In the genomic region with DNA sequence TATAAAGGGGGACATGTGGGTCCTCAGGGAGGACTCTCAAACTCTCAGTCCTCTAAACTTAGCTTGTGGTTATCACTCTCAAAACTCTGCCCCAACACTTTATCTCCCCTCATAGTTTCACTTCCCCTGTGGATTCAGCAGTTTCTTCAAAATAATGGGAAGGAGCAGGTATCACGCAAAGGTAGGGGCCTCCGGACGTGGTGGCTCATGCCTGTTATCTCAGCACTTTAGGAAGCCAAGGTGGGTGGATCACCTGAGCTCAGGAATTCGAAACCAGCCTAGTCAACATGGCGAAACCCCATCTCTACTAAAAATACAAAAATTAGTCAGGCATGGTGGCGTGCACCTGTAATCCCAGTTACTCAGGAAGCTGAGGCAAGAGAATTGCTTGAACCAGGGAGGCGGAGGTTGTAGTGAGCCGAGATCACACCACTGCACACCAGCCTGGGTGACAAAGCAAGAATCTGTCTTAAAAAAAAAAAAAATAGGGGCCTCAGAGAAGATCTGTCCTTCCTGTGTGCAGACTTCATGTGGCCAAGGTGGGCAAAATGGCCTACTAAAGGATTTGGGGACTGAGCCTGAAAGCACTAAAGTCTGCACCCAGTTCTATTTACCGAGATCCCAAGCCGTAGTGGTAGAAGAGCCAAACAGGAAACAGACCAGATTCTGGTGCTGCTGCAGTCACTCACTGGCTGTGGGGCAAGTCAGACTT, we compare ENCODE assay signal across 9 cellular contexts. TPM values are rescaled to one million over a fixed set of nuclear protein-coding genes. Genes with fewer than 3 reads are reported as not detected.
DNase-seq lines count a peak whose midpoint lies in the region; ATAC-seq and FAIRE-seq lines count a peak whose summit lies in the region.
"Had no signal": no experiment of that assay in that cellular context is flagged by ENCODE, and none has a peak within 500 bp of the region (broad histone marks: within the 10 kb centered on the region; RNA-seq: fewer than 3 reads in every experiment).

No MANE protein-coding gene starts in this region.

- no peaks in the 10 kb centered on the region for H3K27me3 ChIP-seq in small intestine (ENCODE audit: control insufficient read depth in 2 of 2, insufficient read depth in 2 of 2, low read length in 2 of 2)

- no peaks in the 10 kb centered on the region for H3K36me3 ChIP-seq in small intestine (ENCODE audit: control insufficient read depth in 2 of 2, insufficient read depth in 2 of 2, low read length in 2 of 2)

- H3K4me1 Mint-ChIP-seq in activated T-cell treated with anti-CD3 and anti-CD28 coated beads, Interleukin-2, amount 50 U/mL, for 72 hours (ENCODE audit: low read depth): peaks cover 60% of the 10 kb centered on the region

- H3K27ac Mint-ChIP-seq in activated T-cell treated with anti-CD3 and anti-CD28 coated beads, Interleukin-2, amount 50 U/mL, for 72 hours: peak overlapping the region; percentile 94

- ATAC-seq in HG03280 (IDR thresholded peaks at IDR 0.05; ENCODE audit: unreplicated experiment): peak; percentile 43
- peak; percentile 36 to 41 for ATAC-seq in activated T-cell treated with anti-CD3 and anti-CD28 coated beads, Interleukin-2, amount 50 U/mL, for 72 hours (replicated peaks in 1 of 2)

- no peaks in the 10 kb centered on the region for H3K27me3 Mint-ChIP-seq in activated T-cell treated with anti-CD3 and anti-CD28 coated beads, Interleukin-2, amount 50 U/mL, for 72 hours (ENCODE audit: low read depth)

- H3K36me3 Mint-ChIP-seq in activated T-cell treated with anti-CD3 and anti-CD28 coated beads, Interleukin-2, amount 50 U/mL, for 72 hours (ENCODE audit: insufficient read depth in 2 of 2): peaks cover 7 to 15% of the 10 kb centered on the region in 2 donors

- H3K27ac ChIP-seq in small intestine (ENCODE audit: low read depth in 1 of 2, low read length in 1 of 2): peak overlapping the region in 1 of 2 donors; percentile 57

- H3K4me3 Mint-ChIP-seq in activated T-cell treated with anti-CD3 and anti-CD28 coated beads, Interleukin-2, amount 50 U/mL, for 72 hours: peak overlapping the region; percentile 67 to 88

- peaks cover 1 to 4% of the 10 kb centered on the region in 2 donors for H3K4me1 ChIP-seq in small intestine (ENCODE audit: control insufficient read depth in 2 of 2, insufficient read depth in 1 of 2, low read depth in 1 of 2, low read length in 1 of 2)

- 59 to 79% (median 64%) methylated on average over 10 of the region's 10 CpGs for WGBS in small intestine, 3 donors

- no peaks in the 10 kb centered on the region for H3K9me3 ChIP-seq in small intestine (ENCODE audit: control insufficient read depth, low read depth)

- FAIRE-seq in small intestine (lab: Jason Lieb, UNC): no peak

- no peak overlapping the region for H3K4me3 ChIP-seq in small intestine (ENCODE audit: low read depth in 1 of 2, low read length in 2 of 2)

- DNase-seq in stimulated activated CD4-positive, alpha-beta T cell treated with anti-CD3 and anti-CD28 coated beads, Interleukin-1b, Interleukin-23, amount 100 ng/mL, for 48 hours: peak; percentile 52
- DNase-seq in stimulated activated CD4-positive, alpha-beta T cell treated with anti-CD3 and anti-CD28 coated beads, Interleukin-4, amount 100 ng/mL, for 1 hour: no peak
- peak in 1 of 2 donors; percentile 42 for DNase-seq in activated T-cell treated with anti-CD3 and anti-CD28 coated beads, Interleukin-2, amount 50 U/mL, for 72 hours
- DNase-seq in occipital lobe (lab: John Stamatoyannopoulos, UW) (no peak), retina (no peak), small intestine (no peak), GOT3 (lab: John Stamatoyannopoulos, UW) (no peak)
- DNase-seq: KG1 had no signal

- no peaks in the 10 kb centered on the region for H3K9me3 Mint-ChIP-seq in activated T-cell treated with anti-CD3 and anti-CD28 coated beads, Interleukin-2, amount 50 U/mL, for 72 hours

RNA-seq across cellular contexts. Expression of a gene that starts 6.4 kb away (rescaled TPM):
- total RNA-seq in activated T-cell treated with anti-CD3 and anti-CD28 coated beads, Interleukin-2, amount 50 U/mL, for 72 hours: 100 to 1,000 TPM in 1 of 2 donors, 10 to 100 TPM in 1; 88.0 to 111 TPM
- total RNA-seq in occipital lobe: not detected
- polyA plus RNA-seq in small intestine: 1 to 10 TPM; 1.8 to 7.3 (median 2.7) TPM

RNA-seq across cellular contexts. Expression of a gene that starts 19.9 kb away (rescaled TPM):
- total RNA-seq in activated T-cell treated with anti-CD3 and anti-CD28 coated beads, Interleukin-2, amount 50 U/mL, for 72 hours: 10 to 100 TPM; 42.7 to 45.2 TPM
- 26.0 TPM for total RNA-seq in occipital lobe
- polyA plus RNA-seq in small intestine: 10 to 100 TPM; 12.9 to 56.4 (median 20.5) TPM

RNA-seq across cellular contexts. Expression of a gene that starts 20.1 kb away (rescaled TPM):
- total RNA-seq in activated T-cell treated with anti-CD3 and anti-CD28 coated beads, Interleukin-2, amount 50 U/mL, for 72 hours: 10 to 100 TPM; 44.2 to 49.5 TPM
- total RNA-seq in occipital lobe: 19.7 TPM
- 1 to 10 TPM; 2.9 to 9.3 (median 4.9) TPM for polyA plus RNA-seq in small intestine

RNA-seq across cellular contexts. Expression of a gene that starts 31.4 kb away (rescaled TPM):
- total RNA-seq in activated T-cell treated with anti-CD3 and anti-CD28 coated beads, Interleukin-2, amount 50 U/mL, for 72 hours: 10 to 100 TPM; 36.7 to 37.3 TPM
- 7.6 TPM for total RNA-seq in occipital lobe
- 1 to 10 TPM in 1 of 3 donors, under 1 TPM in 1, not detected in 1; 0.54 to 7.1 TPM for polyA plus RNA-seq in small intestine

Comparison
In these comparisons a context has a peak if more than half of its experiments do, and no peak if none do; other contexts are left out.
1. RNA of a gene that starts 6.4 kb away (total RNA-seq): 88.0 to 111 TPM in activated T-cell treated with anti-CD3 and anti-CD28 coated beads, Interleukin-2, amount 50 U/mL, for 72 hours; not detected in occipital lobe (single experiment); every median in the first group is over 10 times any median in the second.